Comparison of ENCODE assay signal across 8 cellular contexts in genomic region chr9:12464910-12465512, GRCh38.
DNase-seq lines count a peak whose midpoint lies in the region; ATAC-seq and TF ChIP-seq lines count a peak whose summit lies in the region.

No MANE protein-coding gene starts in this region.

- no peaks in the 10 kb centered on the region for H3K4me1 Mint-ChIP-seq in Calu3 (ENCODE audit: low read depth, unreplicated experiment)
- H3K4me1 Mint-ChIP-seq in activated T-helper 2 cell treated with anti-CD3 and anti-CD28 coated beads, Interferon-gamma antibody, Interleukin-2, Interleukin-4, amounts not matched to agents 10 μg/mL and 5 μg/mL and 100 μg/mL, durations not matched to agents 14 hours and 24 hours and 36 hours (ENCODE audit: low read depth): no peaks in the 10 kb centered on the region

- no peaks in the 10 kb centered on the region for H3K36me3 Mint-ChIP-seq in Calu3 (ENCODE audit: insufficient read depth, unreplicated experiment)
- no peaks in the 10 kb centered on the region for H3K36me3 Mint-ChIP-seq in activated T-helper 2 cell treated with anti-CD3 and anti-CD28 coated beads, Interferon-gamma antibody, Interleukin-2, Interleukin-4, amounts not matched to agents 10 μg/mL and 5 μg/mL and 100 μg/mL, durations not matched to agents 14 hours and 24 hours and 36 hours (ENCODE audit: low read depth)

- DNase-seq in Calu3: peak; percentile 4
- peak; percentile 65 for DNase-seq in KBM-7
- DNase-seq in SKM-1 (lab: John Stamatoyannopoulos, UW; ENCODE audit: unreplicated experiment): peak; percentile 41
- peak; percentile 13 for DNase-seq in iPS-NIHi7 (ENCODE audit: extremely low spot score)
- no peak for DNase-seq in MV-4-11 (lab: John Stamatoyannopoulos, UW)
- no peak for DNase-seq in epidermal melanocyte (ENCODE audit: insufficient read length, low spot score)
- DNase-seq in activated T-helper 2 cell treated with anti-CD3 and anti-CD28 coated beads, Interferon-gamma antibody, Interleukin-2, Interleukin-4, amounts not matched to agents 10 μg/mL and 5 μg/mL and 100 μg/mL, durations not matched to agents 14 hours and 24 hours and 36 hours (ENCODE audit: low spot score): no peak

- no TSS peak for BruUV-seq in Calu3 (replicated peaks; lab: Mats Ljungman, UMichigan)

- CTCF ChIA-PET in Calu3 (lab: Charles Lee): no interaction called here

- H3K4me3 Mint-ChIP-seq in Calu3 (ENCODE audit: low read depth, unreplicated experiment): no peak overlapping the region
- H3K4me3 Mint-ChIP-seq in activated T-helper 2 cell treated with anti-CD3 and anti-CD28 coated beads, Interferon-gamma antibody, Interleukin-2, Interleukin-4, amounts not matched to agents 10 μg/mL and 5 μg/mL and 100 μg/mL, durations not matched to agents 14 hours and 24 hours and 36 hours (ENCODE audit: low read depth): no peak overlapping the region

- no peak overlapping the region for H3K27ac Mint-ChIP-seq in Calu3 (ENCODE audit: unreplicated experiment)
- H3K27ac Mint-ChIP-seq in activated T-helper 2 cell treated with anti-CD3 and anti-CD28 coated beads, Interferon-gamma antibody, Interleukin-2, Interleukin-4, amounts not matched to agents 10 μg/mL and 5 μg/mL and 100 μg/mL, durations not matched to agents 14 hours and 24 hours and 36 hours: no peak overlapping the region

- TF ChIP-seq CTCF in Calu3 (IDR thresholded peaks at IDR 0.05; ENCODE audit: unreplicated experiment): peak; percentile 52

- intact Hi-C loops in Calu3 (cut with micrococcal nuclease; ENCODE audit: unreplicated experiment): no loop called here
- intact Hi-C loops in activated T-helper 2 cell treated with anti-CD3 and anti-CD28 coated beads, Interferon-gamma antibody, Interleukin-2, Interleukin-4, amounts not matched to agents 10 μg/mL and 5 μg/mL and 100 μg/mL, durations not matched to agents 14 hours and 24 hours and 36 hours (cut with micrococcal nuclease): no loop called here

- ATAC-seq in GM21515 (IDR thresholded peaks at IDR 0.05; ENCODE audit: unreplicated experiment): no peak

- in situ Hi-C loops in KBM-7 (cut with MboI; ENCODE audit: low pct_unique_long_range_greater_than_20kb, low sequenced_read_pairs): no loop called here

- no peaks in the 10 kb centered on the region for H3K9me3 Mint-ChIP-seq in Calu3 (ENCODE audit: low read depth, unreplicated experiment)
- peaks cover 8% of the 10 kb centered on the region for H3K9me3 Mint-ChIP-seq in activated T-helper 2 cell treated with anti-CD3 and anti-CD28 coated beads, Interferon-gamma antibody, Interleukin-2, Interleukin-4, amounts not matched to agents 10 μg/mL and 5 μg/mL and 100 μg/mL, durations not matched to agents 14 hours and 24 hours and 36 hours

- H3K27me3 Mint-ChIP-seq in Calu3 (ENCODE audit: unreplicated experiment): peaks cover 33% of the 10 kb centered on the region
- no peaks in the 10 kb centered on the region for H3K27me3 Mint-ChIP-seq in activated T-helper 2 cell treated with anti-CD3 and anti-CD28 coated beads, Interferon-gamma antibody, Interleukin-2, Interleukin-4, amounts not matched to agents 10 μg/mL and 5 μg/mL and 100 μg/mL, durations not matched to agents 14 hours and 24 hours and 36 hours (ENCODE audit: low read depth)

Comparison
In these comparisons a context has a peak if more than half of its experiments do, and no peak if none do; other contexts are left out.
1. DNase-seq: peak in Calu3 (single experiment), KBM-7 (single experiment), SKM-1 (single experiment) and iPS-NIHi7 (single experiment); none in MV-4-11 (single experiment), epidermal melanocyte (single experiment) and activated T-helper 2 cell treated with anti-CD3 and anti-CD28 coated beads, Interferon-gamma antibody, Interleukin-2, Interleukin-4, amounts not matched to agents 10 μg/mL and 5 μg/mL and 100 μg/mL, durations not matched to agents 14 hours and 24 hours and 36 hours (single experiment).